8 cellular contexts compared by ENCODE assay signal in the genomic region with DNA sequence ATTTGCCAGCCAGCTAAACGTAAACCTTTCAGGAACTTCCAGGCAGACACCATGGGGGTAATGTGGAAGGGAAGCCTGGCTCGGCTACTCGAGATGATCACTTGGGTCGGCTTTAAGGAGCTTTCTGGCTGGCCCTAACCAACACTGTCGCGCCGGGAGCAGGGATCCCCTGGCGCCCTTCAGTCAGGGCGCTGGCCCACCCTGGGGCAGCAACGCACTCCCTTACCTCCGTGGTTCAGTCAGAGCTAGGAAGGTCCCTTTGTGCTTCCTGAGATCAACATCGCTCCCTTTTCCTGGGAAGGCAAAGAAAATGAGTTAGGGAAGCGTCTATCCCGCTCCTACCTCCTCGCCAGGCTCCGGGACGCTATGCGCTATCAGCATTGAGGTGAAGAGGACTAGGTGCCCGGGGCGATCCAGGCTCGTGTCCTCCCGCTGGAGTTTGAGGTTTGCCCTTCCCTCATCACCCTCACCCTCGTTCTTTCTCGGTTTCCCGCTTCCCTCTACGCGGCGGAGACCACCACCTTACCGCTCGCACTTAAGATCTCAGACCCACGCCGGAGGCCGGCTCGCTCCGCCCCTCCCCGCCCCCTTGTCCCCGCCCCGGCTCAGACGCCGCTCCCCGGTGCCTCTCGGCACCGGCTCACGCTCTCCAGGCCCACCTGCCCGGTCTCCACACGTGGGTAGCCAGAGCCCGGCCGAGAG. TPM values are rescaled to one million over a fixed set of nuclear protein-coding genes. Genes with fewer than 3 reads are reported as not detected.
DNase-seq lines count a peak whose midpoint lies in the region; ATAC-seq and TF ChIP-seq lines count a peak whose summit lies in the region.

No MANE protein-coding gene starts in this region.

- peaks cover 7% of the 10 kb centered on the region for H3K4me1 ChIP-seq in SJCRH30
- H3K4me1 ChIP-seq in esophagus squamous epithelium: peaks cover 12 to 35% (median 17%) of the 10 kb centered on the region in 3 donors
- H3K4me1 ChIP-seq in neural progenitor cell: peaks cover 37% of the 10 kb centered on the region

- peaks cover 7% of the 10 kb centered on the region for H3K27me3 Mint-ChIP-seq in neural progenitor cell (ENCODE audit: insufficient read depth, low read depth)

- no peak for TF ChIP-seq POLR2A in esophagus squamous epithelium (IDR thresholded peaks at IDR 0.05)

- H3K36me3 Mint-ChIP-seq in neural progenitor cell: peaks cover 17% of the 10 kb centered on the region

- H3K27me3 ChIP-seq in SJCRH30: no peaks in the 10 kb centered on the region
- H3K27me3 ChIP-seq in esophagus squamous epithelium: no peaks in the 10 kb centered on the region
- H3K27me3 ChIP-seq in neural progenitor cell: no peaks in the 10 kb centered on the region

- TF ChIP-seq CTCF in esophagus squamous epithelium (IDR thresholded peaks at IDR 0.05): no peak
- no peak for TF ChIP-seq CTCF in neural progenitor cell (IDR thresholded peaks at IDR 0.05)

- H3K36me3 ChIP-seq in SJCRH30 (peaks cover 25% of the 10 kb centered on the region), esophagus squamous epithelium (peaks cover 0 to 46% (median 5%) of the 10 kb centered on the region in 3 donors), neural progenitor cell (no peaks in the 10 kb centered on the region)

- 0 to 3% methylated on average over 23 of the region's 48 CpGs for WGBS in esophagus squamous epithelium, 2 donors

- H4K20me1 ChIP-seq in neural progenitor cell (ENCODE audit: low read depth): peaks cover 6% of the 10 kb centered on the region

- peak overlapping the region; percentile 93 for H3K27ac ChIP-seq in SJCRH30
- H3K27ac ChIP-seq in esophagus squamous epithelium: peak overlapping the region; percentile 95 to 99 (median 98)
- peak overlapping the region; percentile 98 for H3K27ac ChIP-seq in neural progenitor cell

- peak overlapping the region; percentile 93 for H3K4me2 ChIP-seq in neural progenitor cell

- H3K4me3 ChIP-seq in SJCRH30 (peak overlapping the region; percentile 85), esophagus squamous epithelium (peak overlapping the region; percentile 69 to 92 (median 85)), neural progenitor cell (peak overlapping the region; percentile 87)

- DNase-seq in NCI-H1092 treated with DMSO at 0.1 percent for 48 hours (lab: John Stamatoyannopoulos, UW) (peak; percentile 85), NCI-H1092 (lab: John Stamatoyannopoulos, UW) (no peak), SJCRH30 (no peak), esophagus squamous epithelium (lab: John Stamatoyannopoulos, UW) (no peak), neural progenitor cell (ENCODE audit: low spot score) (no peak), epidermal melanocyte (ENCODE audit: insufficient read length, low spot score) (no peak), LoVo (ENCODE audit: low spot score) (no peak)

- H3F3A ChIP-seq in neural progenitor cell (ENCODE audit: low read depth): peaks cover 40% of the 10 kb centered on the region

- intact Hi-C loops in esophagus squamous epithelium (cut with DNase I): no loop called here

- H3K4me3 Mint-ChIP-seq in neural progenitor cell: peak overlapping the region; percentile 95

- H3K27ac Mint-ChIP-seq in neural progenitor cell: no peak overlapping the region

- peak; percentile 15 for ATAC-seq in HG03045 (IDR thresholded peaks at IDR 0.05; ENCODE audit: unreplicated experiment)

- peaks cover 64% of the 10 kb centered on the region for H3K79me2 ChIP-seq in neural progenitor cell (ENCODE audit: low read depth)

- peaks cover 24% of the 10 kb centered on the region for H3K4me1 Mint-ChIP-seq in neural progenitor cell

- H3K9ac ChIP-seq in neural progenitor cell: peak overlapping the region; percentile 87

- H3K9me3 ChIP-seq in SJCRH30 (replicated peaks) (no peaks in the 10 kb centered on the region), esophagus squamous epithelium (no peaks in the 10 kb centered on the region), neural progenitor cell (ENCODE audit: low read depth) (no peaks in the 10 kb centered on the region)

- H2AFZ ChIP-seq in neural progenitor cell (replicated peaks): peak overlapping the region; percentile 44

- H3K9me3 Mint-ChIP-seq in neural progenitor cell: no peaks in the 10 kb centered on the region

RNA-seq across cellular contexts. Expression of a gene that starts 0.4 kb away (rescaled TPM):
- total RNA-seq in SJCRH30 (2014; rRNA removed; shearing (Covaris generic)): 172 and 182 TPM in 2 replicates
- total RNA-seq in esophagus squamous epithelium: 100 to 1,000 TPM in 2 of 4 donors, 10 to 100 TPM in 2; 57.1 to 124 (median 91.0) TPM
- total RNA-seq in neural progenitor cell (ENCODE audit: low replicate concordance): 133 and 142 TPM in 2 replicates

RNA-seq across cellular contexts. Expression of a gene that starts 0.7 kb away (rescaled TPM):
- total RNA-seq in SJCRH30 (2014; rRNA removed; shearing (Covaris generic)): 74.3 and 95.9 TPM in 2 replicates
- total RNA-seq in esophagus squamous epithelium: 10 to 100 TPM; 13.5 to 38.6 (median 23.2) TPM
- 42.8 and 88.9 TPM in 2 replicates for total RNA-seq in neural progenitor cell (ENCODE audit: low replicate concordance)

RNA-seq across cellular contexts. Expression of a gene that starts 5.8 kb away (rescaled TPM):
- 57.8 and 61.4 TPM in 2 replicates for total RNA-seq in SJCRH30 (2014; rRNA removed; shearing (Covaris generic))
- total RNA-seq in esophagus squamous epithelium (10 to 100 TPM; 17.6 to 34.5 (median 22.0) TPM), neural progenitor cell (ENCODE audit: low replicate concordance) (26.5 and 51.8 TPM in 2 replicates)

RNA-seq across cellular contexts. Expression of a gene that starts 51.5 kb away (rescaled TPM):
- 4.4 and 4.9 TPM in 2 replicates for total RNA-seq in SJCRH30 (2014; rRNA removed; shearing (Covaris generic))
- total RNA-seq in esophagus squamous epithelium: under 1 TPM in 2 of 4 donors, not detected in 2; 0.18 to 0.19 TPM
- total RNA-seq in neural progenitor cell (ENCODE audit: low replicate concordance): 0.56 and 1.4 TPM in 2 replicates
